9 cellular contexts compared by ENCODE assay signal in the genomic region with DNA sequence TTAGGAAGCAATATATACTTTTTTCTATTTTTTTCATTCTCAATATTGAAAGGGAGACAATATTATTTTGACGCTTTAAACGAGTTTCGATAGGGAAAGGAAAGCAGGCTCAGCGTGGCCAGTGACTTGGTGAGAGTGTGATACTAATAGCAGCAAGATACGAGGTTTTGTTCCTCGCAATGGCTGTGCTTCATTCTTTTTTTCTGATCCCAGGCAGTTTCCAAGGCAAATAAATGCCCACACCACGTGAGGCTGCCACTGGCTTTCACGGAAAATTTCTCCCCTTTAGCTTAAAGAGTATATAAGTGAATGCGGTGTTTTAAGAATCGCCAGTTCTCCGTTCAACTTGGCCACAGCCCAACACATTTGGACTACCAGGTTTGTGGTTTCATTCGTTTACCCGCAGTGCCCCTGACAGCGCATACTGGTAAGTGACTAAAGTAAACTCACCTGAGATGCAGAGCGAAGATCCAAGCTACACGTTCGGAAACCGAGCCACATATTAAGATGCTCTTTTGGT.
DNase-seq lines count a peak whose midpoint lies in the region; ATAC-seq and TF ChIP-seq lines count a peak whose summit lies in the region.
"Had no signal": no experiment of that assay in that cellular context is flagged by ENCODE, and none has a peak within 500 bp of the region (broad histone marks: within the 10 kb centered on the region; RNA-seq: fewer than 3 reads in every experiment).

No MANE protein-coding gene starts in this region.

- H3F3A ChIP-seq in OCI-LY1 (ENCODE audit: insufficient read depth, low read length) = no peaks in the 10 kb centered on the region

- H3K36me3 Mint-ChIP-seq in activated CD4-positive, alpha-beta T cell treated with anti-CD3 and anti-CD28 coated beads, Interleukin-2, amount 10 ng/mL, durations not matched to agents 24 days and 14 days (ENCODE audit: low read depth) = peaks cover 6% of the 10 kb centered on the region

- H3K36me3 ChIP-seq in OCI-LY1 (ENCODE audit: insufficient read depth, low read length) (no peaks in the 10 kb centered on the region), ectodermal cell (ENCODE audit: control insufficient read depth, insufficient read depth, low read length) (no peaks in the 10 kb centered on the region), skeletal muscle satellite cell (ENCODE audit: insufficient read depth, low read length) (no peaks in the 10 kb centered on the region)

- H3K4me3 ChIP-seq in OCI-LY1 (ENCODE audit: low read depth, low read length, poor library complexity, severe bottlenecking) (peak overlapping the region; percentile 64), ectodermal cell (ENCODE audit: insufficient read depth, low read depth, low read length) (peak overlapping the region; percentile 1), skeletal muscle satellite cell (ENCODE audit: low read length) (no peak overlapping the region)

- H3K27ac ChIP-seq in OCI-LY1 (ENCODE audit: low read depth, low read length, poor library complexity, severe bottlenecking) (no peak overlapping the region), ectodermal cell (ENCODE audit: insufficient read depth, low read depth, low read length, poor library complexity, severe bottlenecking) (no peak overlapping the region)
- H3K27ac ChIP-seq: VCaP had no signal

- no peak overlapping the region; the same call in 1 of the 2 replicates for H3K9ac ChIP-seq in OCI-LY1 (ENCODE audit: low read length)
- no peak overlapping the region for H3K9ac ChIP-seq in skeletal muscle satellite cell (ENCODE audit: low read depth, low read length)

- H2AFZ ChIP-seq in OCI-LY1 (ENCODE audit: low read length) = no peak overlapping the region

- peak overlapping the region; percentile 82 for H3K4me2 ChIP-seq in OCI-LY1 (ENCODE audit: low read length)
- peak overlapping the region; percentile 53 for H3K4me2 ChIP-seq in skeletal muscle satellite cell (ENCODE audit: low read length)

- H3K79me2 ChIP-seq in OCI-LY1 (ENCODE audit: insufficient read depth, low read length) = no peaks in the 10 kb centered on the region

- H3K9me2 ChIP-seq in OCI-LY1 (ENCODE audit: low read depth, low read length) = no peaks in the 10 kb centered on the region

- H4K20me1 ChIP-seq in OCI-LY1 (ENCODE audit: insufficient read depth, low read length) = no peaks in the 10 kb centered on the region

- intact Hi-C loops in activated CD4-positive, alpha-beta T cell treated with anti-CD3 and anti-CD28 coated beads, Interleukin-2, amount 10 ng/mL, durations not matched to agents 24 days and 14 days (cut with micrococcal nuclease) = loop anchor here (2.0 to 5.0 kb wide), 3 partner anchors 17 to 372 kb away; no protein-coding TSS in a partner anchor
- intact Hi-C loops in sciatic nerve (cut with DNase I) = no loop called here

- H3K4me1 Mint-ChIP-seq in activated CD4-positive, alpha-beta T cell treated with anti-CD3 and anti-CD28 coated beads, Interleukin-2, amount 10 ng/mL, durations not matched to agents 24 days and 14 days = peaks cover 41% of the 10 kb centered on the region

- H3K9me3 ChIP-seq in OCI-LY1 (ENCODE audit: low read length) (no peaks in the 10 kb centered on the region), ectodermal cell (ENCODE audit: control insufficient read depth, low read length) (no peaks in the 10 kb centered on the region), skeletal muscle satellite cell (replicated peaks; ENCODE audit: low read length) (no peaks in the 10 kb centered on the region)

- WGBS in ectodermal cell, 2 experiments = 26 to 34% methylated on average over 18 of the region's 18 CpGs

- H3K9me3 Mint-ChIP-seq in activated CD4-positive, alpha-beta T cell treated with anti-CD3 and anti-CD28 coated beads, Interleukin-2, amount 10 ng/mL, durations not matched to agents 24 days and 14 days = peaks cover 32% of the 10 kb centered on the region

- H3K4me1 ChIP-seq in OCI-LY1 (ENCODE audit: insufficient read depth, low read length, severe bottlenecking) = peaks cover 40% of the 10 kb centered on the region
- peaks cover 4% of the 10 kb centered on the region for H3K4me1 ChIP-seq in ectodermal cell (ENCODE audit: control insufficient read depth, insufficient read depth, low read length)
- H3K4me1 ChIP-seq in skeletal muscle satellite cell (ENCODE audit: control insufficient read depth, insufficient read depth, low read length) = no peaks in the 10 kb centered on the region

- peak overlapping the region; percentile 67 for H3K4me3 Mint-ChIP-seq in activated CD4-positive, alpha-beta T cell treated with anti-CD3 and anti-CD28 coated beads, Interleukin-2, amount 10 ng/mL, durations not matched to agents 24 days and 14 days

- no peak for ATAC-seq in sciatic nerve

- no peaks in the 10 kb centered on the region for H3K27me3 ChIP-seq in OCI-LY1 (ENCODE audit: insufficient read depth, low read length)
- peaks cover 86% of the 10 kb centered on the region for H3K27me3 ChIP-seq in ectodermal cell (ENCODE audit: control insufficient read depth, insufficient read depth, low read length, poor library complexity, severe bottlenecking)
- peaks cover 10% of the 10 kb centered on the region for H3K27me3 ChIP-seq in skeletal muscle satellite cell (ENCODE audit: control insufficient read depth, insufficient read depth, low read length)

- H3K27me3 Mint-ChIP-seq in activated CD4-positive, alpha-beta T cell treated with anti-CD3 and anti-CD28 coated beads, Interleukin-2, amount 10 ng/mL, durations not matched to agents 24 days and 14 days = peaks cover 70% of the 10 kb centered on the region

- DNase-seq in activated CD4-positive, alpha-beta T cell treated with anti-CD3 and anti-CD28 coated beads, Interleukin-2, amount 10 ng/mL, durations not matched to agents 24 days and 14 days = no peak
- DNase-seq in activated CD4-positive, alpha-beta T cell treated with anti-CD3 and anti-CD28 coated beads for 48 hours = no peak
- no peak for DNase-seq in stimulated activated CD4-positive, alpha-beta T cell treated with anti-CD3 and anti-CD28 coated beads, Interleukin-15, amount 100 ng/mL, for 24 hours
- DNase-seq in activated CD8-positive, alpha-beta memory T cell treated with anti-CD3 and anti-CD28 coated beads, Interleukin-2, amount 50 U/mL, for 4 hours = no peak
- DNase-seq in sciatic nerve (ENCODE audit: low spot score) = no peak

- no peak for TF ChIP-seq CTCF in OCI-LY1 (IDR thresholded peaks at IDR 0.05; ENCODE audit: low read length)

- H3K27ac Mint-ChIP-seq in activated CD4-positive, alpha-beta T cell treated with anti-CD3 and anti-CD28 coated beads, Interleukin-2, amount 10 ng/mL, durations not matched to agents 24 days and 14 days = peak overlapping the region; percentile 73
